8 cellular contexts compared by ENCODE assay signal in genomic region chr1:23367451-23367790, GRCh38. TPM values are rescaled to one million over a fixed set of nuclear protein-coding genes. Genes with fewer than 3 reads are reported as not detected.
DNase-seq lines count a peak whose midpoint lies in the region; ATAC-seq and TF ChIP-seq lines count a peak whose summit lies in the region.

No MANE protein-coding gene starts in this region.

- CTCF ChIA-PET in activated CD8-positive, alpha-beta T cell treated with anti-CD3 and anti-CD28 coated beads for 36 hours (lab: Charles Lee) = interaction anchor here (1.3 to 2.9 kb wide), 7 partner anchors 10 to 130 kb away, joined by 4 to 13 read pairs (median 6); partner anchors contain the start of gene HNRNPR

- no peak for TF ChIP-seq CTCF in activated CD8-positive, alpha-beta T cell treated with anti-CD3 and anti-CD28 coated beads for 36 hours (IDR thresholded peaks at IDR 0.05)
- no peak for TF ChIP-seq CTCF in stomach (IDR thresholded peaks at IDR 0.05)

- no peaks in the 10 kb centered on the region for H3K27me3 ChIP-seq in stomach

- no peak for TF ChIP-seq EP300 in stomach (IDR thresholded peaks at IDR 0.05)

- H3K27ac Mint-ChIP-seq in activated CD8-positive, alpha-beta T cell treated with anti-CD3 and anti-CD28 coated beads for 36 hours = peak overlapping the region; percentile 98
- H3K27ac Mint-ChIP-seq in immature natural killer cell = peak overlapping the region; percentile 85 to 99 (median 96)

- no peak for TF ChIP-seq POLR2A in stomach (IDR thresholded peaks at IDR 0.05)

- H3K4me1 Mint-ChIP-seq in activated CD8-positive, alpha-beta T cell treated with anti-CD3 and anti-CD28 coated beads for 36 hours (ENCODE audit: low read depth) = peaks cover 26% of the 10 kb centered on the region
- peaks cover 33 to 39% of the 10 kb centered on the region in 2 donors for H3K4me1 Mint-ChIP-seq in immature natural killer cell

- H3K36me3 ChIP-seq in stomach = peaks cover 19 to 47% (median 42%) of the 10 kb centered on the region in 4 donors

- H3K4me3 ChIP-seq in stomach = peak overlapping the region; percentile 66 to 77 (median 70)

- peaks cover 50% of the 10 kb centered on the region for H3K36me3 Mint-ChIP-seq in activated CD8-positive, alpha-beta T cell treated with anti-CD3 and anti-CD28 coated beads for 36 hours (ENCODE audit: low read depth)
- peaks cover 10 to 26% (median 21%) of the 10 kb centered on the region in 3 donors for H3K36me3 Mint-ChIP-seq in immature natural killer cell

- peak; percentile 32 for DNase-seq in NCI-H748 (lab: John Stamatoyannopoulos, UW; ENCODE audit: unreplicated experiment)
- DNase-seq in NCI-H748 treated with DMSO at 0.1 percent for 48 hours (lab: John Stamatoyannopoulos, UW) = no peak
- peak; percentile 5 for DNase-seq in activated CD8-positive, alpha-beta T cell treated with anti-CD3 and anti-CD28 coated beads for 36 hours
- no peak for DNase-seq in immature natural killer cell
- no peak for DNase-seq in stomach
- no peak for DNase-seq in NCI-H524 (lab: John Stamatoyannopoulos, UW)
- no peak for DNase-seq in NK-92 (lab: John Stamatoyannopoulos, UW; ENCODE audit: unreplicated experiment)

- peak overlapping the region; percentile 95 for H3K4me3 Mint-ChIP-seq in activated CD8-positive, alpha-beta T cell treated with anti-CD3 and anti-CD28 coated beads for 36 hours
- peak overlapping the region; percentile 98 to 100 (median 99) for H3K4me3 Mint-ChIP-seq in immature natural killer cell

- ATAC-seq in activated CD8-positive, alpha-beta T cell treated with anti-CD3 and anti-CD28 coated beads for 36 hours = no peak
- no peak for ATAC-seq in HG03378 (IDR thresholded peaks at IDR 0.05; ENCODE audit: unreplicated experiment)

- POLR2A ChIA-PET in activated CD8-positive, alpha-beta T cell treated with anti-CD3 and anti-CD28 coated beads for 36 hours (lab: Charles Lee) = interaction anchor here (1.0 to 5.4 kb wide), 4 partner anchors 22 to 325 kb away, joined by 3 to 44 read pairs (median 6); partner anchors contain the start of genes HNRNPR and RPL11

- peaks cover 38 to 51% (median 47%) of the 10 kb centered on the region in 4 donors for H3K4me1 ChIP-seq in stomach

- no peaks in the 10 kb centered on the region for H3K27me3 Mint-ChIP-seq in activated CD8-positive, alpha-beta T cell treated with anti-CD3 and anti-CD28 coated beads for 36 hours
- peaks cover 0 to 8% (median 6%) of the 10 kb centered on the region in 3 donors for H3K27me3 Mint-ChIP-seq in immature natural killer cell (ENCODE audit: low read depth in 3 of 3)

- peaks cover 20% of the 10 kb centered on the region for H3K9me3 Mint-ChIP-seq in activated CD8-positive, alpha-beta T cell treated with anti-CD3 and anti-CD28 coated beads for 36 hours
- H3K9me3 Mint-ChIP-seq in immature natural killer cell = peaks cover 9 to 18% (median 13%) of the 10 kb centered on the region in 6 donors

- peaks cover 11 to 32% (median 20%) of the 10 kb centered on the region in 4 donors for H3K9me3 ChIP-seq in stomach

- intact Hi-C loops in activated CD8-positive, alpha-beta T cell treated with anti-CD3 and anti-CD28 coated beads for 36 hours (cut with micrococcal nuclease) = no loop called here
- intact Hi-C loops in stomach (cut with DNase I; ENCODE audit: low total_unique reads) = no loop called here

- peak overlapping the region; percentile 83 to 98 (median 97) for H3K27ac ChIP-seq in stomach

- 33 to 51% (median 40%) methylated on average over 9 of the region's 9 CpGs for WGBS in stomach, 5 donors

RNA-seq across cellular contexts. Expression of gene ZNF436, which starts 2.2 kb away (rescaled TPM):
- 1 to 10 TPM; 5.8 to 7.2 TPM for total RNA-seq in activated CD8-positive, alpha-beta T cell treated with anti-CD3 and anti-CD28 coated beads for 36 hours
- polyA plus RNA-seq in immature natural killer cell = 1 to 10 TPM in 1 of 3 donors, under 1 TPM in 1, not detected in 1; 0.60 to 5.4 TPM
- total RNA-seq in stomach = 10 to 100 TPM in 3 of 5 donors, 1 to 10 TPM in 2; 7.0 to 29.9 (median 17.1) TPM
- polyA plus RNA-seq in stomach = 10 to 100 TPM in 1 of 3 donors, 1 to 10 TPM in 2; 3.1 to 11.4 (median 6.6) TPM

RNA-seq across cellular contexts. Expression of gene HNRNPR, which starts 23.3 kb away (rescaled TPM):
- 100 to 1,000 TPM; 190 to 203 TPM for total RNA-seq in activated CD8-positive, alpha-beta T cell treated with anti-CD3 and anti-CD28 coated beads for 36 hours
- polyA plus RNA-seq in immature natural killer cell (100 to 1,000 TPM; 133 to 212 (median 158) TPM), stomach (10 to 100 TPM; 54.9 to 77.0 (median 58.8) TPM)
- 100 to 1,000 TPM in 1 of 5 donors, 10 to 100 TPM in 4; 27.8 to 182 (median 41.5) TPM for total RNA-seq in stomach

RNA-seq across cellular contexts. Expression of gene TCEA3, which starts 57.1 kb away (rescaled TPM):
- 1 to 10 TPM; 7.0 to 8.3 TPM for total RNA-seq in activated CD8-positive, alpha-beta T cell treated with anti-CD3 and anti-CD28 coated beads for 36 hours
- polyA plus RNA-seq in immature natural killer cell = 1 to 10 TPM in 2 of 3 donors, under 1 TPM in 1; 0.71 to 2.4 (median 1.1) TPM
- total RNA-seq in stomach = 100 to 1,000 TPM in 2 of 5 donors, 10 to 100 TPM in 3; 44.9 to 155 (median 91.1) TPM
- polyA plus RNA-seq in stomach = 100 to 1,000 TPM in 1 of 3 donors, 10 to 100 TPM in 2; 44.1 to 133 (median 75.6) TPM

Comparison
In these comparisons a context has a peak if more than half of its experiments do, and no peak if none do; other contexts are left out.
1. DNase-seq: peak in NCI-H748 (single experiment) and activated CD8-positive, alpha-beta T cell treated with anti-CD3 and anti-CD28 coated beads for 36 hours (single experiment); none in NCI-H748 treated with DMSO at 0.1 percent for 48 hours (single experiment), immature natural killer cell (0 of 3), stomach (single experiment), NCI-H524 (0 of 2) and NK-92 (single experiment).
2. RNA of gene TCEA3, which starts 57.1 kb away (total RNA-seq): 44.9 to 155 TPM in stomach; 7.0 to 8.3 TPM in activated CD8-positive, alpha-beta T cell treated with anti-CD3 and anti-CD28 coated beads for 36 hours; every median in the first group is over 4 times any median in the second.